Comparison of ENCODE assay signal across 1 cellular context in the genomic region with DNA sequence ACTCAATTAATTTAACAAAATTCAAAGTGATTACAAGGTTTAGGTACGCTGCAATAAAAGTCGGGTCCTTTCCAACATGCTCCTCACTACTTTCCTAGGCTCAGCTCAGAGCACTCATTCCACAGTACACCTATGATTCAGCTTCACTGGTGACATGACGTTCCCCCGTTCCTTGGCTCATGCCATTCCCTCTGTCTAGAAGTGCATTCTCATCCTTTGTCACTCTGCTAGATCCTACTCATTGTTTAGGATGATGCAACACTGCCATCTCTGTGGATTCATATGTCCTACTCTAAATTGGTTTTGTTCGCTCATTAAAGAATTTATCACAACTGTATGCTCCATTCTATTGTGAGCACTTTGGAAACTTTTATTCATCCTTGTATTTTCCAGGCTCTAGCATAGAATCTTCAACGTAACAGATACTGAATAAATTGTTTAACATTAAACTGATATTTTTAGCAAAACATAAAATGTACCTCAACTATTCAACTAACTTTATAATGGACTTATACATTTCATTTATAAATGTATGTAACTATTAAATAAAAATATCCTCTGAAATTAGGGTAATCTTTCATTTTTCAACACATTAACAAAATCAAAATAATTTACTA.
A peak's percentile ranks its signal among the peaks of the same experiment; 100 is the strongest.
TF ChIP-seq lines count a peak whose summit lies in the region.

No MANE protein-coding gene starts in this region.

TF ChIP-seq in K562, 482 proteins besides CTCF, POLR2A, EP300 and RAD21 (continued from another document and continues in another):
- TF ChIP-seq, protein P1, sequence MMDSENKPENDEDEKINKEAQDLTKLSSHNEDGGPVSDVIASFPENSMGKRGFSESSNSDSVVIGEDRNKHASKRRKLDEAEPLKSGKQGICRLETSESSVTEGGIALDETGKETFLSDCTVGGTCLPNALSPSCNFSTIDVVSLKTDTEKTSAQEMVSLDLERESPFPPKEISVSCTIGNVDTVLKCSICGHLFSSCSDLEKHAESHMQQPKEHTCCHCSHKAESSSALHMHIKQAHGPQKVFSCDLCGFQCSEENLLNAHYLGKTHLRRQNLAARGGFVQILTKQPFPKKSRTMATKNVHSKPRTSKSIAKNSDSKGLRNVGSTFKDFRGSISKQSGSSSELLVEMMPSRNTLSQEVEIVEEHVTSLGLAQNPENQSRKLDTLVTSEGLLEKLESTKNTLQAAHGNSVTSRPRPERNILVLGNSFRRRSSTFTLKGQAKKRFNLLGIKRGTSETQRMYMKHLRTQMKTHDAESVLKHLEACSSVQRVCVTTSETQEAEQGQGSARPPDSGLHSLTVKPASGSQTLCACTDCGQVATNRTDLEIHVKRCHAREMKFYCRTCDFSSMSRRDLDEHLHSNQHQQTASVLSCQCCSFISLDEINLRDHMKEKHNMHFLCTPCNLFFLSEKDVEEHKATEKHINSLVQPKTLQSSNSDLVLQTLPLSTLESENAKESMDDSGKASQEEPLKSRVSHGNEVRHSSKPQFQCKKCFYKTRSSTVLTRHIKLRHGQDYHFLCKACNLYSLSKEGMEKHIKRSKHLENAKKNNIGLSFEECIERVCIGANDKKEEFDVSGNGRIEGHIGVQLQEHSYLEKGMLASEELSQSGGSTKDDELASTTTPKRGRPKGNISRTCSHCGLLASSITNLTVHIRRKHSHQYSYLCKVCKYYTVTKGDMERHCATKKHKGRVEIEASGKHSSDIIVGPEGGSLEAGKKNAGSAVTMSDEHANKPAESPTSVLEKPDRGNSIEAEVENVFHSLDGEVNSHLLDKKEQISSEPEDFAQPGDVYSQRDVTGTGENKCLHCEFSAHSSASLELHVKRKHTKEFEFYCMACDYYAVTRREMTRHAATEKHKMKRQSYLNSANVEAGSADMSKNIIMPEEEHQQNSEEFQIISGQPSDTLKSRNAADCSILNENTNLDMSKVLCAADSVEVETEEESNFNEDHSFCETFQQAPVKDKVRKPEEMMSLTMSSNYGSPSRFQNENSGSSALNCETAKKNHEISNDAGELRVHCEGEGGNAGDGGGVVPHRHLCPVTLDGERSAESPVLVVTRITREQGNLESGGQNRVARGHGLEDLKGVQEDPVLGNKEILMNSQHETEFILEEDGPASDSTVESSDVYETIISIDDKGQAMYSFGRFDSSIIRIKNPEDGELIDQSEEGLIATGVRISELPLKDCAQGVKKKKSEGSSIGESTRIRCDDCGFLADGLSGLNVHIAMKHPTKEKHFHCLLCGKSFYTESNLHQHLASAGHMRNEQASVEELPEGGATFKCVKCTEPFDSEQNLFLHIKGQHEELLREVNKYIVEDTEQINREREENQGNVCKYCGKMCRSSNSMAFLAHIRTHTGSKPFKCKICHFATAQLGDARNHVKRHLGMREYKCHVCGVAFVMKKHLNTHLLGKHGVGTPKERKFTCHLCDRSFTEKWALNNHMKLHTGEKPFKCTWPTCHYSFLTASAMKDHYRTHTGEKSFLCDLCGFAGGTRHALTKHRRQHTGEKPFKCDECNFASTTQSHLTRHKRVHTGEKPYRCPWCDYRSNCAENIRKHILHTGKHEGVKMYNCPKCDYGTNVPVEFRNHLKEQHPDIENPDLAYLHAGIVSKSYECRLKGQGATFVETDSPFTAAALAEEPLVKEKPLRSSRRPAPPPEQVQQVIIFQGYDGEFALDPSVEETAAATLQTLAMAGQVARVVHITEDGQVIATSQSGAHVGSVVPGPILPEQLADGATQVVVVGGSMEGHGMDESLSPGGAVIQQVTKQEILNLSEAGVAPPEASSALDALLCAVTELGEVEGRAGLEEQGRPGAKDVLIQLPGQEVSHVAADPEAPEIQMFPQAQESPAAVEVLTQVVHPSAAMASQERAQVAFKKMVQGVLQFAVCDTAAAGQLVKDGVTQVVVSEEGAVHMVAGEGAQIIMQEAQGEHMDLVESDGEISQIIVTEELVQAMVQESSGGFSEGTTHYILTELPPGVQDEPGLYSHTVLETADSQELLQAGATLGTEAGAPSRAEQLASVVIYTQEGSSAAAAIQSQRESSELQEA (IDR thresholded peaks at IDR 0.05; ENCODE audit: low read depth): no peak
- TF ChIP-seq YBX1 (IDR thresholded peaks at IDR 0.05): no peak
- no peak for TF ChIP-seq POLR2AphosphoS5 (IDR thresholded peaks at IDR 0.05; ENCODE audit: control insufficient read depth, insufficient read depth, low read depth, low read length)
- no peak for TF ChIP-seq SRF (CRISPR knock-in tag; IDR thresholded peaks at IDR 0.05)
- TF ChIP-seq, protein P2, sequence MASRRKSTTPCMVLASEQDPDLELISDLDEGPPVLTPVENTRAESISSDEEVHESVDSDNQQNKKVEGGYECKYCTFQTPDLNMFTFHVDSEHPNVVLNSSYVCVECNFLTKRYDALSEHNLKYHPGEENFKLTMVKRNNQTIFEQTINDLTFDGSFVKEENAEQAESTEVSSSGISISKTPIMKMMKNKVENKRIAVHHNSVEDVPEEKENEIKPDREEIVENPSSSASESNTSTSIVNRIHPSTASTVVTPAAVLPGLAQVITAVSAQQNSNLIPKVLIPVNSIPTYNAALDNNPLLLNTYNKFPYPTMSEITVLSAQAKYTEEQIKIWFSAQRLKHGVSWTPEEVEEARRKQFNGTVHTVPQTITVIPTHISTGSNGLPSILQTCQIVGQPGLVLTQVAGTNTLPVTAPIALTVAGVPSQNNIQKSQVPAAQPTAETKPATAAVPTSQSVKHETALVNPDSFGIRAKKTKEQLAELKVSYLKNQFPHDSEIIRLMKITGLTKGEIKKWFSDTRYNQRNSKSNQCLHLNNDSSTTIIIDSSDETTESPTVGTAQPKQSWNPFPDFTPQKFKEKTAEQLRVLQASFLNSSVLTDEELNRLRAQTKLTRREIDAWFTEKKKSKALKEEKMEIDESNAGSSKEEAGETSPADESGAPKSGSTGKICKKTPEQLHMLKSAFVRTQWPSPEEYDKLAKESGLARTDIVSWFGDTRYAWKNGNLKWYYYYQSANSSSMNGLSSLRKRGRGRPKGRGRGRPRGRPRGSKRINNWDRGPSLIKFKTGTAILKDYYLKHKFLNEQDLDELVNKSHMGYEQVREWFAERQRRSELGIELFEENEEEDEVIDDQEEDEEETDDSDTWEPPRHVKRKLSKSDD (conservative IDR thresholded peaks at IDR 0.05; ENCODE audit: low read length): no peak
- no peak for TF ChIP-seq GABPA (tag; conservative IDR thresholded peaks at IDR 0.05; ENCODE audit: low read depth)
- TF ChIP-seq SRSF7 (optimal IDR thresholded peaks at IDR 0.05; ENCODE audit: low read depth, low read length): no peak
- TF ChIP-seq GABPB1 (CRISPR knock-in tag; IDR thresholded peaks at IDR 0.05): no peak
- peak; percentile 45; the same call in 1 of the 2 replicates for TF ChIP-seq ZNF24 (IDR thresholded peaks at IDR 0.05)
- TF ChIP-seq ZNF75A (CRISPR knock-in tag; IDR thresholded peaks at IDR 0.05): no peak
- TF ChIP-seq, protein P3, sequence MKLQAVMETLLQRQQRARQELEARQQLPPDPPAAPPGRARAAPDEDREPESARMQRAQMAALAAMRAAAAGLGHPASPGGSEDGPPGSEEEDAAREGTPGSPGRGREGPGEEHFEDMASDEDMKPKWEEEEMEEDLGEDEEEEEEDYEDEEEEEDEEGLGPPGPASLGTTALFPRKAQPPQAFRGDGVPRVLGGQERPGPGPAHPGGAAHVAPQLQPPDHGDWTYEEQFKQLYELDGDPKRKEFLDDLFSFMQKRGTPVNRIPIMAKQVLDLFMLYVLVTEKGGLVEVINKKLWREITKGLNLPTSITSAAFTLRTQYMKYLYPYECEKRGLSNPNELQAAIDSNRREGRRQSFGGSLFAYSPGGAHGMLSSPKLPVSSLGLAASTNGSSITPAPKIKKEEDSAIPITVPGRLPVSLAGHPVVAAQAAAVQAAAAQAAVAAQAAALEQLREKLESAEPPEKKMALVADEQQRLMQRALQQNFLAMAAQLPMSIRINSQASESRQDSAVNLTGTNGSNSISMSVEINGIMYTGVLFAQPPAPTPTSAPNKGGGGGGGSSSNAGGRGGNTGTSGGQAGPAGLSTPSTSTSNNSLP (IDR thresholded peaks at IDR 0.05; ENCODE audit: borderline replicate concordance, low read depth, low read length): no peak
- TF ChIP-seq NUFIP1 (IDR thresholded peaks at IDR 0.05; ENCODE audit: partially characterized antibody): no peak
- TF ChIP-seq, protein P4, sequence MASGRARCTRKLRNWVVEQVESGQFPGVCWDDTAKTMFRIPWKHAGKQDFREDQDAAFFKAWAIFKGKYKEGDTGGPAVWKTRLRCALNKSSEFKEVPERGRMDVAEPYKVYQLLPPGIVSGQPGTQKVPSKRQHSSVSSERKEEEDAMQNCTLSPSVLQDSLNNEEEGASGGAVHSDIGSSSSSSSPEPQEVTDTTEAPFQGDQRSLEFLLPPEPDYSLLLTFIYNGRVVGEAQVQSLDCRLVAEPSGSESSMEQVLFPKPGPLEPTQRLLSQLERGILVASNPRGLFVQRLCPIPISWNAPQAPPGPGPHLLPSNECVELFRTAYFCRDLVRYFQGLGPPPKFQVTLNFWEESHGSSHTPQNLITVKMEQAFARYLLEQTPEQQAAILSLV (tag; IDR thresholded peaks at IDR 0.05): peak; percentile 99
- no peak for TF ChIP-seq FOXJ3 (CRISPR knock-in tag; IDR thresholded peaks at IDR 0.05)
- TF ChIP-seq SOX6 (IDR thresholded peaks at IDR 0.05): peak; percentile 99
- no peak for TF ChIP-seq ZNF232 (CRISPR knock-in tag; IDR thresholded peaks at IDR 0.05)
- TF ChIP-seq CHCHD3 (CRISPR knock-in tag; IDR thresholded peaks at IDR 0.05): no peak
- no peak for TF ChIP-seq ETV5 (CRISPR knock-in tag; IDR thresholded peaks at IDR 0.05; ENCODE audit: low read depth)
- no peak; the same call in 1 of the 2 replicates for TF ChIP-seq ZNF668 (CRISPR knock-in tag; IDR thresholded peaks at IDR 0.05)
- TF ChIP-seq, protein P5, sequence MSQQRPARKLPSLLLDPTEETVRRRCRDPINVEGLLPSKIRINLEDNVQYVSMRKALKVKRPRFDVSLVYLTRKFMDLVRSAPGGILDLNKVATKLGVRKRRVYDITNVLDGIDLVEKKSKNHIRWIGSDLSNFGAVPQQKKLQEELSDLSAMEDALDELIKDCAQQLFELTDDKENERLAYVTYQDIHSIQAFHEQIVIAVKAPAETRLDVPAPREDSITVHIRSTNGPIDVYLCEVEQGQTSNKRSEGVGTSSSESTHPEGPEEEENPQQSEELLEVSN (IDR thresholded peaks at IDR 0.05; ENCODE audit: borderline replicate concordance in 1 of 2, extremely low read depth in 1 of 2, insufficient read depth in 1 of 2, insufficient read length in 1 of 2, low read depth in 1 of 2, low read length in 1 of 2, poor library complexity in 1 of 2, severe bottlenecking in 1 of 2): no peak
- no peak for TF ChIP-seq ZNF12 (CRISPR knock-in tag; IDR thresholded peaks at IDR 0.05)
- TF ChIP-seq, protein P6, sequence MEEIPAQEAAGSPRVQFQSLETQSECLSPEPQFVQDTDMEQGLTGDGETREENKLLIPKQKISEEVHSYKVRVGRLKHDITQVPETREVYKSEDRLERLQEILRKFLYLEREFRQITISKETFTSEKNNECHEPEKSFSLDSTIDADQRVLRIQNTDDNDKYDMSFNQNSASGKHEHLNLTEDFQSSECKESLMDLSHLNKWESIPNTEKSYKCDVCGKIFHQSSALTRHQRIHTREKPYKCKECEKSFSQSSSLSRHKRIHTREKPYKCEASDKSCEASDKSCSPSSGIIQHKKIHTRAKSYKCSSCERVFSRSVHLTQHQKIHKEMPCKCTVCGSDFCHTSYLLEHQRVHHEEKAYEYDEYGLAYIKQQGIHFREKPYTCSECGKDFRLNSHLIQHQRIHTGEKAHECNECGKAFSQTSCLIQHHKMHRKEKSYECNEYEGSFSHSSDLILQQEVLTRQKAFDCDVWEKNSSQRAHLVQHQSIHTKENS (CRISPR knock-in tag; IDR thresholded peaks at IDR 0.05): no peak
- TF ChIP-seq DIDO1 (tag; IDR thresholded peaks at IDR 0.05; ENCODE audit: low read depth): no peak
- TF ChIP-seq BHLHE40 (IDR thresholded peaks at IDR 0.05; ENCODE audit: low read length): peak; percentile 44
- TF ChIP-seq ZNF561 (CRISPR knock-in tag; conservative IDR thresholded peaks at IDR 0.05): no peak
- TF ChIP-seq L3MBTL2 (IDR thresholded peaks at IDR 0.05): peak; percentile 60; the same call in 1 of the 2 replicates
- TF ChIP-seq, protein P7, sequence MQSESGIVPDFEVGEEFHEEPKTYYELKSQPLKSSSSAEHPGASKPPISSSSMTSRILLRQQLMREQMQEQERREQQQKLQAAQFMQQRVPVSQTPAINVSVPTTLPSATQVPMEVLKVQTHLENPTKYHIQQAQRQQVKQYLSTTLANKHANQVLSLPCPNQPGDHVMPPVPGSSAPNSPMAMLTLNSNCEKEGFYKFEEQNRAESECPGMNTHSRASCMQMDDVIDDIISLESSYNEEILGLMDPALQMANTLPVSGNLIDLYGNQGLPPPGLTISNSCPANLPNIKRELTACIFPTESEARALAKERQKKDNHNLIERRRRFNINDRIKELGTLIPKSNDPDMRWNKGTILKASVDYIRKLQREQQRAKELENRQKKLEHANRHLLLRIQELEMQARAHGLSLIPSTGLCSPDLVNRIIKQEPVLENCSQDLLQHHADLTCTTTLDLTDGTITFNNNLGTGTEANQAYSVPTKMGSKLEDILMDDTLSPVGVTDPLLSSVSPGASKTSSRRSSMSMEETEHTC (IDR thresholded peaks at IDR 0.05): no peak
- no peak for TF ChIP-seq MXI1 (IDR thresholded peaks at IDR 0.05; ENCODE audit: low read depth, low read length)
- TF ChIP-seq RFX5 (IDR thresholded peaks at IDR 0.05; ENCODE audit: low read depth, low read length): no peak
- TF ChIP-seq, protein P8, sequence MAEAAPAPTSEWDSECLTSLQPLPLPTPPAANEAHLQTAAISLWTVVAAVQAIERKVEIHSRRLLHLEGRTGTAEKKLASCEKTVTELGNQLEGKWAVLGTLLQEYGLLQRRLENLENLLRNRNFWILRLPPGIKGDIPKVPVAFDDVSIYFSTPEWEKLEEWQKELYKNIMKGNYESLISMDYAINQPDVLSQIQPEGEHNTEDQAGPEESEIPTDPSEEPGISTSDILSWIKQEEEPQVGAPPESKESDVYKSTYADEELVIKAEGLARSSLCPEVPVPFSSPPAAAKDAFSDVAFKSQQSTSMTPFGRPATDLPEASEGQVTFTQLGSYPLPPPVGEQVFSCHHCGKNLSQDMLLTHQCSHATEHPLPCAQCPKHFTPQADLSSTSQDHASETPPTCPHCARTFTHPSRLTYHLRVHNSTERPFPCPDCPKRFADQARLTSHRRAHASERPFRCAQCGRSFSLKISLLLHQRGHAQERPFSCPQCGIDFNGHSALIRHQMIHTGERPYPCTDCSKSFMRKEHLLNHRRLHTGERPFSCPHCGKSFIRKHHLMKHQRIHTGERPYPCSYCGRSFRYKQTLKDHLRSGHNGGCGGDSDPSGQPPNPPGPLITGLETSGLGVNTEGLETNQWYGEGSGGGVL (CRISPR knock-in tag; IDR thresholded peaks at IDR 0.05): no peak
- no peak for TF ChIP-seq RBM15 (IDR thresholded peaks at IDR 0.05; ENCODE audit: insufficient read depth, low read length)
- TF ChIP-seq COPS2 (conservative IDR thresholded peaks at IDR 0.05): no peak
- no peak for TF ChIP-seq ZBTB1 (CRISPR knock-in tag; IDR thresholded peaks at IDR 0.05; ENCODE audit: borderline replicate concordance, low read depth)
- no peak for TF ChIP-seq KDM2B (CRISPR knock-in tag; IDR thresholded peaks at IDR 0.05)
- TF ChIP-seq ZNF707 (CRISPR knock-in tag; conservative IDR thresholded peaks at IDR 0.05): no peak
- TF ChIP-seq EGR1 (conservative IDR thresholded peaks at IDR 0.05): no peak
- TF ChIP-seq TAF9B (IDR thresholded peaks at IDR 0.05; ENCODE audit: partially characterized antibody): peak; percentile 79
- no peak for TF ChIP-seq TGIF2 (CRISPR knock-in tag; IDR thresholded peaks at IDR 0.05)
- TF ChIP-seq, protein P9, sequence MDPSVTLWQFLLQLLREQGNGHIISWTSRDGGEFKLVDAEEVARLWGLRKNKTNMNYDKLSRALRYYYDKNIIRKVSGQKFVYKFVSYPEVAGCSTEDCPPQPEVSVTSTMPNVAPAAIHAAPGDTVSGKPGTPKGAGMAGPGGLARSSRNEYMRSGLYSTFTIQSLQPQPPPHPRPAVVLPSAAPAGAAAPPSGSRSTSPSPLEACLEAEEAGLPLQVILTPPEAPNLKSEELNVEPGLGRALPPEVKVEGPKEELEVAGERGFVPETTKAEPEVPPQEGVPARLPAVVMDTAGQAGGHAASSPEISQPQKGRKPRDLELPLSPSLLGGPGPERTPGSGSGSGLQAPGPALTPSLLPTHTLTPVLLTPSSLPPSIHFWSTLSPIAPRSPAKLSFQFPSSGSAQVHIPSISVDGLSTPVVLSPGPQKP (CRISPR knock-in tag; IDR thresholded peaks at IDR 0.05): no peak
- TF ChIP-seq ZNF584 (CRISPR knock-in tag; IDR thresholded peaks at IDR 0.05; ENCODE audit: low read depth): no peak
